Comparison of ENCODE assay signal across 20 cellular contexts in genomic region chr17:81458628-81459027, GRCh38.
"Had no signal": no experiment of that assay in that cellular context is flagged by ENCODE, and none has a peak within 500 bp of the region (broad histone marks: within the 10 kb centered on the region; RNA-seq: fewer than 3 reads in every experiment).

No MANE protein-coding gene starts in this region.

- H3K4me3 Mint-ChIP-seq: endodermal cell; memory B cell; mesothelial cell of epicardium; natural killer cell treated with Interleukin-12 subunit alpha and Interleukin-12 subunit beta and Interleukin-15 and Interleukin-18, amount 100 ng/mL, for 72 hours; neural progenitor cell had no signal

- H3K27me3 ChIP-seq: foreskin keratinocyte, neural progenitor cell, pancreas had no signal

- H3K9ac ChIP-seq: neural progenitor cell had no signal

- H3K27ac ChIP-seq: coronary artery, foreskin keratinocyte, lower lobe of right lung, neural progenitor cell, pancreas had no signal

- H2AFZ ChIP-seq: neural progenitor cell had no signal

- H3K27me3 Mint-ChIP-seq: natural killer cell treated with Interleukin-12 subunit alpha and Interleukin-12 subunit beta and Interleukin-15 and Interleukin-18, amount 100 ng/mL, for 72 hours; progenitor cell of endocrine pancreas had no signal

- H3K4me1 ChIP-seq: foreskin keratinocyte, lower lobe of right lung, pancreas had no signal

- H3K9me3 Mint-ChIP-seq: endodermal cell; memory B cell; mesothelial cell of epicardium; natural killer cell treated with Interleukin-12 subunit alpha and Interleukin-12 subunit beta and Interleukin-15 and Interleukin-18, amount 100 ng/mL, for 72 hours had no signal

- H3K36me3 ChIP-seq: neural progenitor cell had no signal

- DNase-seq: effector CD4-positive, alpha-beta T cell; erythroblast; foreskin keratinocyte; hippocampal formation; kidney glomerular epithelial cell; lower lobe of right lung; occipital lobe; pancreas; small intestine; stimulated activated CD4-positive, alpha-beta T cell treated with anti-CD3 and anti-CD28 coated beads, Interleukin-2, amount 100 ng/mL, for 48 hours; stimulated activated naive CD4-positive, alpha-beta T cell treated with Interleukin-2 at 50 U/mL for 16 hours had no signal

- H3K36me3 Mint-ChIP-seq: memory B cell; natural killer cell treated with Interleukin-12 subunit alpha and Interleukin-12 subunit beta and Interleukin-15 and Interleukin-18, amount 100 ng/mL, for 72 hours had no signal

- FAIRE-seq: endothelial cell of umbilical vein, islet of Langerhans, pancreas, small intestine had no signal

- H3K27ac Mint-ChIP-seq: endodermal cell; memory B cell; mesothelial cell of epicardium; natural killer cell treated with Interleukin-12 subunit alpha and Interleukin-12 subunit beta and Interleukin-15 and Interleukin-18, amount 100 ng/mL, for 72 hours; neural progenitor cell; progenitor cell of endocrine pancreas had no signal

- ATAC-seq: foreskin keratinocyte; natural killer cell treated with Interleukin-12 subunit alpha and Interleukin-12 subunit beta and Interleukin-15 and Interleukin-18, amount 100 ng/mL, for 72 hours; pancreas had no signal

- H3K4me3 ChIP-seq: coronary artery, lower lobe of right lung, neural progenitor cell, pancreas had no signal

- H3K4me2 ChIP-seq: neural progenitor cell had no signal

- H3K4me1 Mint-ChIP-seq: endodermal cell, neural progenitor cell had no signal

- H3K9me3 ChIP-seq: lower lobe of right lung, pancreas had no signal
